Comparison of ENCODE assay signal across 1 cellular context in genomic region chr18:27605107-27605834, GRCh38.
TF ChIP-seq lines count a peak whose summit lies in the region.

No MANE protein-coding gene starts in this region.

TF ChIP-seq in GM23338, 12 proteins besides CTCF, POLR2A, EP300 and RAD21 (continued from another document):
- no peak for TF ChIP-seq REST (IDR thresholded peaks at IDR 0.05; ENCODE audit: unreplicated experiment)
